ENCODE assay signal across 8 cellular contexts in genomic region chr4:26856906-26857277, GRCh38. TPM values are rescaled to one million over a fixed set of nuclear protein-coding genes. Genes with fewer than 3 reads are reported as not detected.
DNase-seq lines count a peak whose midpoint lies in the region; TF ChIP-seq lines count a peak whose summit lies in the region.

No MANE protein-coding gene starts in this region.

- peaks cover 24 to 37% (median 28%) of the 10 kb centered on the region in 10 experiments for H3K4me1 ChIP-seq in BLaER1 treated with 17β-estradiol and CSF1 and Interleukin-3, amounts not matched to agents 10 nM and 100 nM
- H3K4me1 ChIP-seq in MM.1S (ENCODE audit: low read length) (peaks cover 16% of the 10 kb centered on the region), ectodermal cell (ENCODE audit: control insufficient read depth, insufficient read depth, low read length) (peaks cover 22% of the 10 kb centered on the region)

- peak overlapping the region; percentile 21 to 96 (median 95); a peak in 20 of 22 replicates for H3K27ac ChIP-seq in BLaER1 treated with 17β-estradiol and CSF1 and Interleukin-3, amounts not matched to agents 10 nM and 100 nM
- H3K27ac ChIP-seq in MM.1S (ENCODE audit: low read length) (no peak overlapping the region), ectodermal cell (ENCODE audit: insufficient read depth, low read depth, low read length, poor library complexity, severe bottlenecking) (no peak overlapping the region)

- peaks cover 30% of the 10 kb centered on the region for H3F3A ChIP-seq in MM.1S (ENCODE audit: insufficient read depth, low read length)

- TF ChIP-seq CTCF in MM.1S (IDR thresholded peaks at IDR 0.05; ENCODE audit: low read length) (no peak), nephron progenitor cell (IDR thresholded peaks at IDR 0.05) (no peak), GM10266 (IDR thresholded peaks at IDR 0.05; ENCODE audit: control insufficient read depth, insufficient read depth, low read depth, missing control alignments) (no peak)

- H4K20me1 ChIP-seq in BLaER1 treated with 17β-estradiol and CSF1 and Interleukin-3, amounts not matched to agents 10 nM and 100 nM = peaks cover 0 to 12% (median 4%) of the 10 kb centered on the region in 11 experiments; a peak in 11 of 22 replicates
- H4K20me1 ChIP-seq in MM.1S (ENCODE audit: insufficient read depth, low read length) = no peaks in the 10 kb centered on the region

- peaks cover 16% of the 10 kb centered on the region for H3K79me2 ChIP-seq in MM.1S (ENCODE audit: low read length)

- peak overlapping the region; percentile 86 for H3K4me3 Mint-ChIP-seq in nephron progenitor cell

- H3K27ac Mint-ChIP-seq in nephron progenitor cell = peak overlapping the region; percentile 86

- H3K4me2 ChIP-seq in BLaER1 treated with 17β-estradiol and CSF1 and Interleukin-3, amounts not matched to agents 10 nM and 100 nM = peak overlapping the region; percentile 89 to 100 (median 96)
- peak overlapping the region; percentile 60 for H3K4me2 ChIP-seq in MM.1S (ENCODE audit: low read depth, low read length)

- H3K9me2 ChIP-seq in MM.1S (replicated peaks; ENCODE audit: insufficient read depth, low read length) = no peaks in the 10 kb centered on the region

- H3K27me3 Mint-ChIP-seq in nephron progenitor cell (ENCODE audit: low read depth, poor library complexity) = peaks cover 7% of the 10 kb centered on the region

- H3K9me3 Mint-ChIP-seq in nephron progenitor cell = no peaks in the 10 kb centered on the region

- no peaks in the 10 kb centered on the region for H3K36me3 ChIP-seq in BLaER1 treated with 17β-estradiol and CSF1 and Interleukin-3, amounts not matched to agents 10 nM and 100 nM
- H3K36me3 ChIP-seq in MM.1S (replicated peaks; ENCODE audit: insufficient read depth, low read length) (no peaks in the 10 kb centered on the region), ectodermal cell (ENCODE audit: control insufficient read depth, insufficient read depth, low read length) (no peaks in the 10 kb centered on the region)

- WGBS in ectodermal cell, 2 experiments = 43 to 44% methylated on average over 7 of the region's 7 CpGs

- H3K9me3 ChIP-seq in BLaER1 treated with 17β-estradiol and CSF1 and Interleukin-3, amounts not matched to agents 10 nM and 100 nM (replicated peaks in 1 of 11) = peaks cover 0 to 15% (median 8%) of the 10 kb centered on the region in 11 experiments; a peak in 9 of 22 replicates
- H3K9me3 ChIP-seq in MM.1S (replicated peaks; ENCODE audit: insufficient read depth, low read length) = no peaks in the 10 kb centered on the region
- H3K9me3 ChIP-seq in ectodermal cell (ENCODE audit: control insufficient read depth, low read length) = no peaks in the 10 kb centered on the region

- H3K9ac ChIP-seq in BLaER1 treated with 17β-estradiol and CSF1 and Interleukin-3, amounts not matched to agents 10 nM and 100 nM = peak overlapping the region; percentile 75 to 98 (median 95); a peak in 21 of 22 replicates
- H3K9ac ChIP-seq in MM.1S (ENCODE audit: low read length) = peak overlapping the region; percentile 67; the same call in 1 of the 2 replicates

- no peaks in the 10 kb centered on the region for H3K36me3 Mint-ChIP-seq in nephron progenitor cell (ENCODE audit: low read depth)

- peak overlapping the region; percentile 91 for H2AFZ ChIP-seq in MM.1S (ENCODE audit: low read length)

- H3K27me3 ChIP-seq in BLaER1 treated with 17β-estradiol and CSF1 and Interleukin-3, amounts not matched to agents 10 nM and 100 nM = no peaks in the 10 kb centered on the region
- H3K27me3 ChIP-seq in MM.1S (replicated peaks; ENCODE audit: insufficient read depth, low read length) (no peaks in the 10 kb centered on the region), ectodermal cell (ENCODE audit: control insufficient read depth, insufficient read depth, low read length, poor library complexity, severe bottlenecking) (peaks cover 26% of the 10 kb centered on the region)

- H3K4me1 Mint-ChIP-seq in nephron progenitor cell = peaks cover 38% of the 10 kb centered on the region

- DNase-seq in MM.1S = no peak
- no peak for DNase-seq in nephron progenitor cell
- DNase-seq in ecto neural progenitor cell (ENCODE audit: low spot score) = no peak
- no peak for DNase-seq in epidermal melanocyte (ENCODE audit: insufficient read length, low spot score)
- DNase-seq in mucosa of gallbladder (ENCODE audit: low spot score) = no peak
- no peak for DNase-seq in GM10266 (ENCODE audit: extremely low spot score)

- H3K4me3 ChIP-seq in BLaER1 treated with 17β-estradiol and CSF1 and Interleukin-3, amounts not matched to agents 10 nM and 100 nM = peak overlapping the region; percentile 71 to 95 (median 90)
- H3K4me3 ChIP-seq in MM.1S (ENCODE audit: low read length) (peak overlapping the region; percentile 94), ectodermal cell (ENCODE audit: insufficient read depth, low read depth, low read length) (peak overlapping the region; percentile 72)

RNA-seq across cellular contexts. Expression of gene STIM2, which starts 3.7 kb away (rescaled TPM):
- polyA plus RNA-seq in ectodermal cell (2013, experiment 1 of 4) = 30.0 TPM
- polyA plus RNA-seq in ectodermal cell (2013, experiment 2 of 4) = 32.0 TPM
- polyA plus RNA-seq in ectodermal cell (2013, experiment 3 of 4) = 20.4 TPM
- 25.6 TPM for polyA plus RNA-seq in ectodermal cell (2013, experiment 4 of 4)
- total RNA-seq in mucosa of gallbladder = 54.0 TPM

Comparison
In these comparisons a context has a peak if more than half of its experiments do, and no peak if none do; other contexts are left out.
1. H3K27ac ChIP-seq: peak in BLaER1 treated with 17β-estradiol and CSF1 and Interleukin-3, amounts not matched to agents 10 nM and 100 nM (11 of 11); none in MM.1S (single experiment) and ectodermal cell (single experiment).
2. Peak in every context shown above with its lines, with median percentiles within 50 percentile points of each other: H3K4me3 ChIP-seq.